Comparison of ENCODE assay signal across 9 cellular contexts in the genomic region with DNA sequence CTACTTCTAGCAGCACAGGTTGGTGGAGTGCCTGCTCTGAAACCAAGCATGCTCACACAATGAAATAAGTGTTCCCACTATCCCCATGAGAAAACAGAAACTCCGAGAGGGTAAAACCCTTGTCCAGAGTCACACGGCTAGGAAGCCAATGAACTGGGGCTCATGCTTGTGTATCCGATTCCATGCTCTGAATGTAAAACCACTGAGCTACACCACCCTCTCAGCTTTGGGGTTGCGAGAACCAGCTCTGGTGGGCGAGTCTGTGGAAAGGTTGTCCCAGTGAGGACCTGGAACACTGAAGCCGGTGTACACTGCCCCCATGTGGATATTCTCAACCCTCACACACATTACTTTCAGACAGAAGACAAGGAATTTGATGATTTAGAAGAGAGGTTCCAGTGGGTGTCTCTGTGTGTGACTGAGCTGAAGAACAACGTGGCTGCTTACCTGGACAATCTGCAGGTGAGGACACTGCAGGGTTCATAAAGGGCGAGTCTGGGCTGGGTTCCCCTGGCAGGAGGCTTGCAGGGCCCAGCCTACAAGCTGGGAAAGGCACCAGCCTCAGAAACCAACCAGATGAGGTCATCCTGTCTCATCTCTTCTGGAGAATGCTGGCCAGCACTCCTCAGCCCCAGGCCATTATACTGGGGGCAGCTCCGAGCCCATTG. TPM values are rescaled to one million over a fixed set of nuclear protein-coding genes. Genes with fewer than 3 reads are reported as not detected.
A peak's percentile ranks its signal among the peaks of the same experiment; 100 is the strongest.
DNase-seq lines count a peak whose midpoint lies in the region; ATAC-seq and TF ChIP-seq lines count a peak whose summit lies in the region.
"Had no signal": no experiment of that assay in that cellular context is flagged by ENCODE, and none has a peak within 500 bp of the region (broad histone marks: within the 10 kb centered on the region; RNA-seq: fewer than 3 reads in every experiment).

No MANE protein-coding gene starts in this region.

- peaks cover 4% of the 10 kb centered on the region for H3K4me1 ChIP-seq in prostate gland (replicated peaks)

- H3K27ac ChIP-seq in prostate gland: peak overlapping the region; percentile 13 to 38

- ATAC-seq in GM18498 (IDR thresholded peaks at IDR 0.05; ENCODE audit: unreplicated experiment): no peak

- TF ChIP-seq POLR2A in prostate gland (IDR thresholded peaks at IDR 0.05): no peak

- DNase-seq in 8988T: peak; percentile 39
- DNase-seq in ELR (ENCODE audit: low read depth): peak; percentile 92
- peak; percentile 76 for DNase-seq in HEK293T (ENCODE audit: extremely low spot score)
- peak; percentile 50 for DNase-seq in NCI-H2227 (lab: John Stamatoyannopoulos, UW; ENCODE audit: unreplicated experiment)
- DNase-seq in activated naive CD4-positive, alpha-beta T cell treated with anti-CD3 and anti-CD28 coated beads, Interleukin-2, amount 50 U/mL, for 16 hours: peak; percentile 19
- peak; percentile 51 for DNase-seq in glomerular endothelial cell (ENCODE audit: extremely low read depth, low read depth, low spot score)
- peak; percentile 36 for DNase-seq in prostate gland (ENCODE audit: low spot score)

- intact Hi-C loops in prostate gland (cut with DNase I): loop anchor here (5.0 kb wide), 1 partner anchor 176 kb away; no protein-coding TSS in a partner anchor

- CTCF ChIA-PET in HEK293T (lab: Yijun Ruan, JAX): interaction anchor here (0.5 to 1.7 kb wide), 20 partner anchors 9 to 639 kb away, joined by 3 to 13 read pairs (median 4); a partner anchor contains a TSS

- no peak overlapping the region for H3K4me3 ChIP-seq in prostate gland

- H3K27me3 ChIP-seq in prostate gland (replicated peaks; ENCODE audit: insufficient read depth): no peaks in the 10 kb centered on the region

- TF ChIP-seq CTCF in prostate gland (IDR thresholded peaks at IDR 0.05): peak; percentile 40 to 76 (median 62)

- POLR2A ChIA-PET in HEK293T (lab: Yijun Ruan, JAX): interaction anchor here (1.2 to 1.3 kb wide), 2 partner anchors 13 to 67 kb away, joined by 4 read pairs; a partner anchor contains a TSS

- H3K36me3 ChIP-seq in prostate gland: peaks cover 8 to 14% of the 10 kb centered on the region in 2 donors

- no peaks in the 10 kb centered on the region for H3K9me3 ChIP-seq in prostate gland

- WGBS in prostate gland: 32% methylated on average over 9 of the region's 9 CpGs

TF ChIP-seq in HEK293T, 16 proteins besides CTCF, POLR2A, EP300 and RAD21:
- no peak for TF ChIP-seq L3MBTL2 (conservative IDR thresholded peaks at IDR 0.05)
- no peak for TF ChIP-seq ZNF384 (IDR thresholded peaks at IDR 0.05)
- TF ChIP-seq SUZ12 (IDR thresholded peaks at IDR 0.05): no peak
- TF ChIP-seq HDGF (IDR thresholded peaks at IDR 0.05; ENCODE audit: borderline replicate concordance): 0 out of 2 replicates have a peak, but pooled peaks have one; percentile 30
- no peak for TF ChIP-seq NFRKB (IDR thresholded peaks at IDR 0.05)
- TF ChIP-seq ELF4 (IDR thresholded peaks at IDR 0.05): no peak
- TF ChIP-seq FOXM1 (IDR thresholded peaks at IDR 0.05; ENCODE audit: borderline replicate concordance): no peak

RNA-seq across cellular contexts. Expression of a gene that starts 37.4 kb away (rescaled TPM):
- total RNA-seq in glomerular endothelial cell (4.6 and 8.5 TPM in 2 replicates), prostate gland (10 to 100 TPM; 50.4 to 61.1 TPM)
- total RNA-seq: mononuclear cell had no signal

Comparison
In these comparisons a context has a peak if more than half of its experiments do, and no peak if none do; other contexts are left out.
1. DNase-seq: peak in every context shown above with its lines; median percentile 92 in ELR; 76 in HEK293T; 51 in glomerular endothelial cell; 50 in NCI-H2227; 39 in 8988T; 36 in prostate gland; 19 in activated naive CD4-positive, alpha-beta T cell treated with anti-CD3 and anti-CD28 coated beads, Interleukin-2, amount 50 U/mL, for 16 hours.